In genomic region chr6:166241974-166242373, GRCh38 we compare ENCODE assay signal across 1 cellular context.
TF ChIP-seq lines count a peak whose summit lies in the region.

No MANE protein-coding gene starts in this region.

TF ChIP-seq in GM12878, 131 proteins besides CTCF, POLR2A, EP300 and RAD21:
- TF ChIP-seq POLR2AphosphoS5 (IDR thresholded peaks at IDR 0.05; ENCODE audit: low read length), result no peak
- TF ChIP-seq CBX3 (IDR thresholded peaks at IDR 0.05; ENCODE audit: borderline replicate concordance, low read depth), result no peak
- no peak for TF ChIP-seq HSF1 (IDR thresholded peaks at IDR 0.05; ENCODE audit: low read depth, low read length)
- 0 out of 2 replicates have a peak, but pooled peaks have one; percentile 26 for TF ChIP-seq ZNF24 (IDR thresholded peaks at IDR 0.05)
- TF ChIP-seq CREB1 (IDR thresholded peaks at IDR 0.05; ENCODE audit: low read depth), result no peak
- no peak for TF ChIP-seq BMI1 (IDR thresholded peaks at IDR 0.05; ENCODE audit: borderline replicate concordance)
TF ChIP-seq in GM12878: peak in this region for 1.
